Comparison of ENCODE assay signal across 1 cellular context in the genomic region with DNA sequence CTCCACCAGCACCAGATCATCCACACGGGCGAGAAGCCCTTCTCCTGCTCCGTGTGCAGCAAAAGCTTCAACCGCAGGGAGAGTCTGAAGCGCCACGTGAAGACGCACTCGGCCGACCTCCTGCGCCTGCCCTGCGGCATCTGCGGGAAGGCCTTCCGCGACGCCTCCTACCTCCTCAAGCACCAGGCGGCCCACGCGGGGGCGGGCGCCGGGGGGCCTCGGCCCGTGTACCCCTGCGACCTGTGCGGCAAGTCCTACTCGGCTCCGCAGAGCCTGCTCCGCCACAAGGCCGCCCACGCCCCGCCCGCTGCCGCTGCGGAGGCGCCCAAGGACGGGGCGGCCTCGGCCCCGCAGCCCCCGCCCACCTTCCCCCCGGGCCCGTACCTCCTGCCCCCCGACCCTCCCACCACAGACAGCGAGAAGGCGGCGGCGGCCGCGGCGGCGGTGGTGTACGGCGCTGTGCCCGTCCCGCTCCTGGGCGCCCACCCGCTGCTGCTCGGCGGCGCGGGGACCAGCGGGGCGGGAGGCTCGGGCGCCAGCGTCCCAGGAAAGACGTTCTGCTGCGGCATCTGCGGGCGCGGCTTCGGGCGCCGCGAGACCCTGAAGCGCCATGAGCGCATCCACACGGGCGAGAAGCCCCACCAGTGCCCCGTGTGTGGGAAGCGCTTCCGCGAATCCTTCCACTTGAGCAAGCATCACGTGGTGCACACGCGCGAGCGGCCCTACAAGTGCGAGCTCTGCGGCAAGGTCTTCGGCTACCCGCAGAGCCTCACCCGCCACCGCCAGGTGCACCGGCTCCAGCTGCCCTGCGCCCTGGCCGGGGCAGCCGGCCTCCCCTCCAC.
TF ChIP-seq lines count a peak whose summit lies in the region.

No MANE protein-coding gene starts in this region.

TF ChIP-seq in GM23338, 12 proteins besides CTCF, POLR2A, EP300 and RAD21 (continued from another document):
- TF ChIP-seq, protein P1, sequence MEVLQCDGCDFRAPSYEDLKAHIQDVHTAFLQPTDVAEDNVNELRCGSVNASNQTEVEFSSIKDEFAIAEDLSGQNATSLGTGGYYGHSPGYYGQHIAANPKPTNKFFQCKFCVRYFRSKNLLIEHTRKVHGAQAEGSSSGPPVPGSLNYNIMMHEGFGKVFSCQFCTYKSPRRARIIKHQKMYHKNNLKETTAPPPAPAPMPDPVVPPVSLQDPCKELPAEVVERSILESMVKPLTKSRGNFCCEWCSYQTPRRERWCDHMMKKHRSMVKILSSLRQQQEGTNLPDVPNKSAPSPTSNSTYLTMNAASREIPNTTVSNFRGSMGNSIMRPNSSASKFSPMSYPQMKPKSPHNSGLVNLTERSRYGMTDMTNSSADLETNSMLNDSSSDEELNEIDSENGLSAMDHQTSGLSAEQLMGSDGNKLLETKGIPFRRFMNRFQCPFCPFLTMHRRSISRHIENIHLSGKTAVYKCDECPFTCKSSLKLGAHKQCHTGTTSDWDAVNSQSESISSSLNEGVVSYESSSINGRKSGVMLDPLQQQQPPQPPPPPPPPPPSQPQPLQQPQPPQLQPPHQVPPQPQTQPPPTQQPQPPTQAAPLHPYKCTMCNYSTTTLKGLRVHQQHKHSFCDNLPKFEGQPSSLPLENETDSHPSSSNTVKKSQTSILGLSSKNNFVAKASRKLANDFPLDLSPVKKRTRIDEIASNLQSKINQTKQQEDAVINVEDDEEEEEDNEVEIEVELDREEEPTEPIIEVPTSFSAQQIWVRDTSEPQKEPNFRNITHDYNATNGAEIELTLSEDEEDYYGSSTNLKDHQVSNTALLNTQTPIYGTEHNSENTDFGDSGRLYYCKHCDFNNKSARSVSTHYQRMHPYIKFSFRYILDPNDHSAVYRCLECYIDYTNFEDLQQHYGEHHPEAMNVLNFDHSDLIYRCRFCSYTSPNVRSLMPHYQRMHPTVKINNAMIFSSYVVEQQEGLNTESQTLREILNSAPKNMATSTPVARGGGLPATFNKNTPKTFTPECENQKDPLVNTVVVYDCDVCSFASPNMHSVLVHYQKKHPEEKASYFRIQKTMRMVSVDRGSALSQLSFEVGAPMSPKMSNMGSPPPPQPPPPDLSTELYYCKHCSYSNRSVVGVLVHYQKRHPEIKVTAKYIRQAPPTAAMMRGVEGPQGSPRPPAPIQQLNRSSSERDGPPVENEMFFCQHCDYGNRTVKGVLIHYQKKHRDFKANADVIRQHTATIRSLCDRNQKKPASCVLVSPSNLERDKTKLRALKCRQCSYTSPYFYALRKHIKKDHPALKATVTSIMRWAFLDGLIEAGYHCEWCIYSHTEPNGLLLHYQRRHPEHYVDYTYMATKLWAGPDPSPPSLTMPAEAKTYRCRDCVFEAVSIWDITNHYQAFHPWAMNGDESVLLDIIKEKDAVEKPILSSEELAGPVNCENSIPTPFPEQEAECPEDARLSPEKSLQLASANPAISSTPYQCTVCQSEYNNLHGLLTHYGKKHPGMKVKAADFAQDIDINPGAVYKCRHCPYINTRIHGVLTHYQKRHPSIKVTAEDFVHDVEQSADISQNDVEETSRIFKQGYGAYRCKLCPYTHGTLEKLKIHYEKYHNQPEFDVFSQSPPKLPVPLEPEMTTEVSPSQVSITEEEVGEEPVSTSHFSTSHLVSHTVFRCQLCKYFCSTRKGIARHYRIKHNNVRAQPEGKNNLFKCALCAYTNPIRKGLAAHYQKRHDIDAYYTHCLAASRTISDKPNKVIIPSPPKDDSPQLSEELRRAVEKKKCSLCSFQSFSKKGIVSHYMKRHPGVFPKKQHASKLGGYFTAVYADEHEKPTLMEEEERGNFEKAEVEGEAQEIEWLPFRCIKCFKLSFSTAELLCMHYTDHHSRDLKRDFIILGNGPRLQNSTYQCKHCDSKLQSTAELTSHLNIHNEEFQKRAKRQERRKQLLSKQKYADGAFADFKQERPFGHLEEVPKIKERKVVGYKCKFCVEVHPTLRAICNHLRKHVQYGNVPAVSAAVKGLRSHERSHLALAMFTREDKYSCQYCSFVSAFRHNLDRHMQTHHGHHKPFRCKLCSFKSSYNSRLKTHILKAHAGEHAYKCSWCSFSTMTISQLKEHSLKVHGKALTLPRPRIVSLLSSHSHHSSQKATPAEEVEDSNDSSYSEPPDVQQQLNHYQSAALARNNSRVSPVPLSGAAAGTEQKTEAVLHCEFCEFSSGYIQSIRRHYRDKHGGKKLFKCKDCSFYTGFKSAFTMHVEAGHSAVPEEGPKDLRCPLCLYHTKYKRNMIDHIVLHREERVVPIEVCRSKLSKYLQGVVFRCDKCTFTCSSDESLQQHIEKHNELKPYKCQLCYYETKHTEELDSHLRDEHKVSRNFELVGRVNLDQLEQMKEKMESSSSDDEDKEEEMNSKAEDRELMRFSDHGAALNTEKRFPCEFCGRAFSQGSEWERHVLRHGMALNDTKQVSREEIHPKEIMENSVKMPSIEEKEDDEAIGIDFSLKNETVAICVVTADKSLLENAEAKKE (CRISPR knock-in tag; IDR thresholded peaks at IDR 0.05): no peak
- TF ChIP-seq ETS1 (IDR thresholded peaks at IDR 0.05) (no peak), POLR2AphosphoS5 (IDR thresholded peaks at IDR 0.05; ENCODE audit: low read depth) (no peak), EZH2 (IDR thresholded peaks at IDR 0.05; ENCODE audit: low read depth, unreplicated experiment) (no peak), EZH2phosphoT487 (IDR thresholded peaks at IDR 0.05; ENCODE audit: unreplicated experiment) (no peak), ZNF331 (CRISPR knock-in tag; IDR thresholded peaks at IDR 0.05; ENCODE audit: low read depth) (no peak), JUNB (IDR thresholded peaks at IDR 0.05; ENCODE audit: unreplicated experiment) (no peak), NANOG (IDR thresholded peaks at IDR 0.05; ENCODE audit: borderline replicate concordance) (no peak), CREB1 (CRISPR knock-in tag; IDR thresholded peaks at IDR 0.05; ENCODE audit: low read depth) (no peak), ZNF114 (CRISPR knock-in tag; IDR thresholded peaks at IDR 0.05) (no peak)
- TF ChIP-seq, protein P2, sequence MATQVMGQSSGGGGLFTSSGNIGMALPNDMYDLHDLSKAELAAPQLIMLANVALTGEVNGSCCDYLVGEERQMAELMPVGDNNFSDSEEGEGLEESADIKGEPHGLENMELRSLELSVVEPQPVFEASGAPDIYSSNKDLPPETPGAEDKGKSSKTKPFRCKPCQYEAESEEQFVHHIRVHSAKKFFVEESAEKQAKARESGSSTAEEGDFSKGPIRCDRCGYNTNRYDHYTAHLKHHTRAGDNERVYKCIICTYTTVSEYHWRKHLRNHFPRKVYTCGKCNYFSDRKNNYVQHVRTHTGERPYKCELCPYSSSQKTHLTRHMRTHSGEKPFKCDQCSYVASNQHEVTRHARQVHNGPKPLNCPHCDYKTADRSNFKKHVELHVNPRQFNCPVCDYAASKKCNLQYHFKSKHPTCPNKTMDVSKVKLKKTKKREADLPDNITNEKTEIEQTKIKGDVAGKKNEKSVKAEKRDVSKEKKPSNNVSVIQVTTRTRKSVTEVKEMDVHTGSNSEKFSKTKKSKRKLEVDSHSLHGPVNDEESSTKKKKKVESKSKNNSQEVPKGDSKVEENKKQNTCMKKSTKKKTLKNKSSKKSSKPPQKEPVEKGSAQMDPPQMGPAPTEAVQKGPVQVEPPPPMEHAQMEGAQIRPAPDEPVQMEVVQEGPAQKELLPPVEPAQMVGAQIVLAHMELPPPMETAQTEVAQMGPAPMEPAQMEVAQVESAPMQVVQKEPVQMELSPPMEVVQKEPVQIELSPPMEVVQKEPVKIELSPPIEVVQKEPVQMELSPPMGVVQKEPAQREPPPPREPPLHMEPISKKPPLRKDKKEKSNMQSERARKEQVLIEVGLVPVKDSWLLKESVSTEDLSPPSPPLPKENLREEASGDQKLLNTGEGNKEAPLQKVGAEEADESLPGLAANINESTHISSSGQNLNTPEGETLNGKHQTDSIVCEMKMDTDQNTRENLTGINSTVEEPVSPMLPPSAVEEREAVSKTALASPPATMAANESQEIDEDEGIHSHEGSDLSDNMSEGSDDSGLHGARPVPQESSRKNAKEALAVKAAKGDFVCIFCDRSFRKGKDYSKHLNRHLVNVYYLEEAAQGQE (IDR thresholded peaks at IDR 0.05; ENCODE audit: unreplicated experiment): no peak
